10 cellular contexts compared by ENCODE assay signal in genomic region chr2:142670362-142670761, GRCh38.
"Had no signal": no experiment of that assay in that cellular context is flagged by ENCODE, and none has a peak within 500 bp of the region (broad histone marks: within the 10 kb centered on the region; RNA-seq: fewer than 3 reads in every experiment).

No MANE protein-coding gene starts in this region.

- H3K4me2 ChIP-seq: GM23338 had no signal

- H3K36me3 ChIP-seq: HAP-1 had no signal

- ATAC-seq: GM23338, HCT116 had no signal

- H3K4me3 ChIP-seq: GM23338, HAP-1 had no signal

- H2AFZ ChIP-seq: GM23338 had no signal

- H3K4me1 ChIP-seq: HAP-1 had no signal

- DNase-seq: GOT3, H7, H9, HCEC 1CT, HFFc6 had no signal

- FAIRE-seq: H1, H54 had no signal

- H3K9me3 ChIP-seq: HAP-1 had no signal
